ENCODE assay signal across 10 cellular contexts in the genomic region with DNA sequence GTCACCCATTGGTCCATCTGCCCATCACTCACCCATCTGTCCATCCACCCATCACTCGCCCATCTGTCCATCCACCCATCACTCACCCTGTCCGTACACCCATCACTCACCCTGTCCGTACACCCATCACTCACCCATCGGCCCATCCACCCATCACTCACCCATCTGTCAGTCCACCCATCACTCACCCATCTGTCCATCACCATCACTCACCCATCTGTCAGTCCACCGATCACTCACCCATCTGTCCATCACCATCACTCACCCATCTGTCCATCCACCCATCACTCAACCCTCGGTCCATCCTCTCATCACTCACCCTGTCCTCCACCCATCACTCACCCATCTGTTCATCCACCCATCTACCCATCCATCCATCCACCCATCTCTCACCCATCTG. TPM values are rescaled to one million over a fixed set of nuclear protein-coding genes. Genes with fewer than 3 reads are reported as not detected.
A peak's percentile ranks its signal among the peaks of the same experiment; 100 is the strongest.
DNase-seq lines count a peak whose midpoint lies in the region; ATAC-seq, FAIRE-seq and TF ChIP-seq lines count a peak whose summit lies in the region.
"Not testable (repeated sequence)": the region's sequence is repeated elsewhere in the genome, so short reads cannot be mapped to it uniquely, and the experiment has no call there.
"Had no signal": no experiment of that assay in that cellular context is flagged by ENCODE, and none has a peak within 500 bp of the region (broad histone marks: within the 10 kb centered on the region; RNA-seq: fewer than 3 reads in every experiment).

No MANE protein-coding gene starts in this region.

- not testable (repeated sequence) for H3K9me3 Mint-ChIP-seq in CD4-positive, alpha-beta memory T cell; T-helper 1 cell treated with Interleukin-12 subunit alpha and Interleukin-12 subunit beta and Interleukin-4 antibody, amounts not matched to agents 30 μg/mL and 1 μg/mL, for 36 hours; activated T-helper 17 cell treated with anti-CD3 and anti-CD28 coated beads, Interleukin-2, amount 50 U/mL, for 72 hours
- H3K9me3 Mint-ChIP-seq in naive thymus-derived CD4-positive, alpha-beta T cell, result peaks cover 0 to 21% (median 0%) of the 10 kb centered on the region in 11 donors

- H3K4me1 Mint-ChIP-seq in CD4-positive, alpha-beta memory T cell; T-helper 1 cell treated with Interleukin-12 subunit alpha and Interleukin-12 subunit beta and Interleukin-4 antibody, amounts not matched to agents 30 μg/mL and 1 μg/mL, for 36 hours (ENCODE audit: low read depth): not testable (repeated sequence)
- H3K4me1 Mint-ChIP-seq in activated T-helper 17 cell treated with anti-CD3 and anti-CD28 coated beads, Interleukin-2, amount 50 U/mL, for 72 hours, result peaks cover 10% of the 10 kb centered on the region
- peaks cover 0 to 16% (median 5%) of the 10 kb centered on the region in 7 donors for H3K4me1 Mint-ChIP-seq in naive thymus-derived CD4-positive, alpha-beta T cell

- not testable (repeated sequence) for H3K9ac ChIP-seq in K562 (ENCODE audit: insufficient read depth in 1 of 2, low read depth in 2 of 2, low read length in 2 of 2)

- not testable (repeated sequence) for H3K9me3 ChIP-seq in CD4-positive, alpha-beta memory T cell (ENCODE audit: control insufficient read depth in 1 of 2, low read length in 2 of 2); K562 (replicated peaks; ENCODE audit: control insufficient read depth, insufficient read depth, low read depth, low read length); naive thymus-derived CD4-positive, alpha-beta T cell (ENCODE audit: control insufficient read depth in 2 of 3, low read length in 3 of 3); upper lobe of right lung

- H3K4me3 Mint-ChIP-seq in CD4-positive, alpha-beta memory T cell; T-helper 1 cell treated with Interleukin-12 subunit alpha and Interleukin-12 subunit beta and Interleukin-4 antibody, amounts not matched to agents 30 μg/mL and 1 μg/mL, for 36 hours; activated T-helper 17 cell treated with anti-CD3 and anti-CD28 coated beads, Interleukin-2, amount 50 U/mL, for 72 hours: not testable (repeated sequence)
- peak overlapping the region in 1 of 10 donors; percentile 23 for H3K4me3 Mint-ChIP-seq in naive thymus-derived CD4-positive, alpha-beta T cell

- not testable (repeated sequence) for TF ChIP-seq CTCF in K562 (IDR thresholded peaks at IDR 0.05 in 2 of 3, conservative IDR thresholded peaks at IDR 0.05 in 1 of 3; ENCODE audit: insufficient read depth in 2 of 3, low read depth in 1 of 3, low read length in 3 of 3); upper lobe of right lung (IDR thresholded peaks at IDR 0.05)

- not testable (repeated sequence) for DNase-seq in CD4-positive, alpha-beta memory T cell; K562 (ENCODE audit: extremely low read depth in 1 of 4, low spot score in 3 of 4); naive thymus-derived CD4-positive, alpha-beta T cell
- DNase-seq in Right ventricle myocardium inferior (ENCODE audit: missing footprints) (peak; percentile 4), sciatic nerve (ENCODE audit: low spot score) (peak; percentile 8), upper lobe of right lung (peak; percentile 13)

- H2AFZ ChIP-seq in K562 (ENCODE audit: low read depth, low read length), result not testable (repeated sequence)

- H3K4me2 ChIP-seq in K562 (ENCODE audit: insufficient read depth, low read length), result not testable (repeated sequence)

- not testable (repeated sequence) for FAIRE-seq in K562 (lab: Jason Lieb, UNC)

- H3K4me1 ChIP-seq in CD4-positive, alpha-beta memory T cell (ENCODE audit: insufficient read depth, low read length); K562 (replicated peaks in 1 of 2; ENCODE audit: control insufficient read depth in 2 of 2, insufficient read depth in 2 of 2, low read length in 2 of 2); naive thymus-derived CD4-positive, alpha-beta T cell (ENCODE audit: control insufficient read depth in 2 of 2, insufficient read depth in 2 of 2, low read length in 2 of 2); upper lobe of right lung: not testable (repeated sequence)

- peak overlapping the region in 4 of 7 donors; percentile 62 to 89 (median 70) for H3K27ac Mint-ChIP-seq in CD4-positive, alpha-beta memory T cell
- peak overlapping the region; percentile 36 for H3K27ac Mint-ChIP-seq in T-helper 1 cell treated with Interleukin-12 subunit alpha and Interleukin-12 subunit beta and Interleukin-4 antibody, amounts not matched to agents 30 μg/mL and 1 μg/mL, for 36 hours
- peak overlapping the region; percentile 80 for H3K27ac Mint-ChIP-seq in activated T-helper 17 cell treated with anti-CD3 and anti-CD28 coated beads, Interleukin-2, amount 50 U/mL, for 72 hours
- peak overlapping the region; percentile 14 to 85 (median 49) for H3K27ac Mint-ChIP-seq in naive thymus-derived CD4-positive, alpha-beta T cell

- TF ChIP-seq POLR2A in K562 (conservative IDR thresholded peaks at IDR 0.05), result not testable (repeated sequence)

- not testable (repeated sequence) for TF ChIP-seq EP300 in K562 (IDR thresholded peaks at IDR 0.05; ENCODE audit: low read length)

- POLR2A ChIA-PET in CD4-positive, alpha-beta memory T cell (lab: Charles Lee; ENCODE audit: partially characterized antibody); K562 (lab: Yijun Ruan, JAX); naive thymus-derived CD4-positive, alpha-beta T cell (lab: Charles Lee): not testable (repeated sequence)

- H3K36me3 ChIP-seq in CD4-positive, alpha-beta memory T cell (ENCODE audit: insufficient read depth, low read length), result peaks cover 43% of the 10 kb centered on the region
- H3K36me3 ChIP-seq in K562 (ENCODE audit: control insufficient read depth, insufficient read depth, low read length) (peaks cover 22% of the 10 kb centered on the region; the same call in 2 of the 3 replicates), upper lobe of right lung (peaks cover 11% of the 10 kb centered on the region)
- H3K36me3 ChIP-seq in naive thymus-derived CD4-positive, alpha-beta T cell (ENCODE audit: control insufficient read depth in 2 of 3, insufficient read depth in 3 of 3, low read length in 3 of 3), result peaks cover 31 to 47% (median 32%) of the 10 kb centered on the region in 3 experiments

- in situ Hi-C loops in K562 (cut with MboI), result not testable (repeated sequence)

- not testable (repeated sequence) for H3K4me3 ChIP-seq in CD4-positive, alpha-beta memory T cell (ENCODE audit: low read length in 2 of 2); K562; naive thymus-derived CD4-positive, alpha-beta T cell (ENCODE audit: low read length); upper lobe of right lung

- peaks cover 42% of the 10 kb centered on the region in 2 donors for H3K36me3 Mint-ChIP-seq in CD4-positive, alpha-beta memory T cell
- peaks cover 46% of the 10 kb centered on the region for H3K36me3 Mint-ChIP-seq in T-helper 1 cell treated with Interleukin-12 subunit alpha and Interleukin-12 subunit beta and Interleukin-4 antibody, amounts not matched to agents 30 μg/mL and 1 μg/mL, for 36 hours (ENCODE audit: low read depth)
- peaks cover 41% of the 10 kb centered on the region for H3K36me3 Mint-ChIP-seq in activated T-helper 17 cell treated with anti-CD3 and anti-CD28 coated beads, Interleukin-2, amount 50 U/mL, for 72 hours (ENCODE audit: low read depth)
- peaks cover 17 to 48% (median 19%) of the 10 kb centered on the region in 5 donors for H3K36me3 Mint-ChIP-seq in naive thymus-derived CD4-positive, alpha-beta T cell

- CTCF ChIA-PET in CD4-positive, alpha-beta memory T cell (lab: Charles Lee; ENCODE audit: partially characterized antibody); K562 (lab: Yijun Ruan, JAX; ENCODE audit: low intra/inter-chr PET ratio); naive thymus-derived CD4-positive, alpha-beta T cell (lab: Charles Lee): not testable (repeated sequence)

- not testable (repeated sequence) for H3K27me3 ChIP-seq in CD4-positive, alpha-beta memory T cell (ENCODE audit: insufficient read depth, low read length); K562 (ENCODE audit: control insufficient read depth in 2 of 2, insufficient read depth in 2 of 2, low read length in 2 of 2); naive thymus-derived CD4-positive, alpha-beta T cell (ENCODE audit: control insufficient read depth in 2 of 2, insufficient read depth in 2 of 2, low read length in 2 of 2); upper lobe of right lung

- not testable (repeated sequence) for BruUV-seq in K562 (replicated peaks; lab: Mats Ljungman, UMichigan)

- not testable (repeated sequence) for ATAC-seq in activated T-helper 17 cell treated with anti-CD3 and anti-CD28 coated beads, Interleukin-2, amount 50 U/mL, for 72 hours (replicated peaks); K562; Right ventricle myocardium inferior; naive thymus-derived CD4-positive, alpha-beta T cell; sciatic nerve; upper lobe of right lung

- intact Hi-C loops in CD4-positive, alpha-beta memory T cell (cut with micrococcal nuclease); K562 (cut with micrococcal nuclease); Right ventricle myocardium inferior (cut with DNase I); naive thymus-derived CD4-positive, alpha-beta T cell (cut with micrococcal nuclease); sciatic nerve (cut with DNase I); upper lobe of right lung (cut with DNase I): not testable (repeated sequence)

- not testable (repeated sequence) for H3K79me2 ChIP-seq in K562 (ENCODE audit: control insufficient read depth, insufficient read depth, low read length)

- no CpG with 5 or more reads among the region's 6 CpGs for WGBS in K562 (ENCODE audit: insufficient coverage, low coverage, missing lambda C conversion rate)

- not testable (repeated sequence) for H4K20me1 ChIP-seq in K562 (replicated peaks; ENCODE audit: control insufficient read depth, insufficient read depth, low read length)

- not testable (repeated sequence) for H3K9me1 ChIP-seq in K562 (ENCODE audit: control insufficient read depth, insufficient read depth, low read length)

- H3K27ac ChIP-seq in CD4-positive, alpha-beta memory T cell (ENCODE audit: low read depth, low read length); K562 (ENCODE audit: extremely low read depth, low read depth, low read length); naive thymus-derived CD4-positive, alpha-beta T cell (ENCODE audit: low read depth, low read length); upper lobe of right lung: not testable (repeated sequence)

- H3K27me3 Mint-ChIP-seq in CD4-positive, alpha-beta memory T cell; T-helper 1 cell treated with Interleukin-12 subunit alpha and Interleukin-12 subunit beta and Interleukin-4 antibody, amounts not matched to agents 30 μg/mL and 1 μg/mL, for 36 hours (ENCODE audit: low read depth); activated T-helper 17 cell treated with anti-CD3 and anti-CD28 coated beads, Interleukin-2, amount 50 U/mL, for 72 hours; naive thymus-derived CD4-positive, alpha-beta T cell: not testable (repeated sequence)

- TF ChIP-seq RAD21 in K562 (CRISPR knock-in tag; conservative IDR thresholded peaks at IDR 0.05 in 1 of 2, IDR thresholded peaks at IDR 0.05 in 1 of 2), result not testable (repeated sequence)

RNA-seq across cellular contexts. Expression of a gene that starts 15.0 kb away (rescaled TPM):
- total RNA-seq in CD4-positive, alpha-beta memory T cell, result 10 to 100 TPM; 13.9 to 14.2 TPM
- polyA plus RNA-seq in CD4-positive, alpha-beta memory T cell, result 1 to 10 TPM in 1 of 2 donors, not detected in 1; 1.5 TPM
- 1 to 10 TPM; 1.3 to 3.9 TPM for total RNA-seq in activated T-helper 17 cell treated with anti-CD3 and anti-CD28 coated beads, Interleukin-2, amount 50 U/mL, for 72 hours
- total RNA-seq in K562 (2011; cell fraction: chromatin; rRNA removed; ENCODE audit: low replicate concordance), result 0.26 and 0.49 TPM in 2 replicates
- total RNA-seq in K562 (2011; cell fraction: nucleolus; rRNA removed), result 0.13 and 0.33 TPM in 2 replicates
- 0.22 and 0.23 TPM in 2 replicates for total RNA-seq in K562 (2011; cell fraction: nucleoplasm; rRNA removed)
- total RNA-seq in K562 (2014; rRNA removed) (0.05 TPM in 1 of 2 replicates, not detected in the other), K562 (2014; rRNA removed; fragmentation: Illumina TruSeq; extraction: Trizol) (not detected in 2 replicates), K562 (2015; rRNA removed; fragmentation: Illumina TruSeq; extraction: Trizol) (0.04 TPM in 1 of 2 replicates, not detected in the other), K562 (2021) (0.13 and 0.24 TPM in 2 replicates), Right ventricle myocardium inferior (0.32 TPM), sciatic nerve (3.6 TPM), upper lobe of right lung (21.2 TPM)
- polyA plus RNA-seq in K562 (2011; rRNA removed) (not detected in 2 replicates), K562 (2014; fragmentation: Illumina TruSeq; extraction: Trizol) (0.06 and 0.10 TPM in 2 replicates), K562 (2014; fragmentation: Nextera tagmentation; extraction: Ambion mirVana) (not detected), K562 (2014; rRNA removed) (0.05 TPM in 2 replicates)
- 0.03 and 0.06 TPM in 2 replicates for polyA plus RNA-seq in K562 (2011; cell fraction: cytosol; rRNA removed)
- polyA plus RNA-seq in K562 (2011; cell fraction: nucleus; rRNA removed), result 0.11 TPM in 2 replicates
- polyA plus RNA-seq in K562 (2012), result 0.13 and 0.36 TPM in 2 replicates
- polyA minus RNA-seq in K562 (2011; rRNA and poly(A)+ RNA removed), result not detected in 2 replicates
- not detected in 2 replicates for polyA minus RNA-seq in K562 (2011; cell fraction: cytosol; rRNA and poly(A)+ RNA removed)
- 0.11 TPM in 1 of 2 replicates, not detected in the other for polyA minus RNA-seq in K562 (2011; cell fraction: nucleus; rRNA and poly(A)+ RNA removed)
- 10 to 100 TPM in 4 of 5 experiments, 1 to 10 TPM in 1; 8.0 to 27.0 (median 19.1) TPM for total RNA-seq in naive thymus-derived CD4-positive, alpha-beta T cell
- 1 to 10 TPM; 1.3 to 1.4 TPM for polyA plus RNA-seq in naive thymus-derived CD4-positive, alpha-beta T cell
- total RNA-seq: Daoy, H4 had no signal
